8 cellular contexts compared by ENCODE assay signal in genomic region chr2:45778720-45779171, GRCh38.
DNase-seq lines count a peak whose midpoint lies in the region; ATAC-seq, FAIRE-seq and TF ChIP-seq lines count a peak whose summit lies in the region.

No MANE protein-coding gene starts in this region.

- no peak overlapping the region for H3K27ac Mint-ChIP-seq in endothelial cell (ENCODE audit: unreplicated experiment)
- no peak overlapping the region for H3K27ac Mint-ChIP-seq in naive thymus-derived CD8-positive, alpha-beta T cell
- H3K27ac Mint-ChIP-seq in stimulated activated naive CD8-positive, alpha-beta T cell treated with anti-CD3 and anti-CD28 coated beads, Interleukin-15, amount 100 ng/mL, for 72 hours = no peak overlapping the region

- peaks cover 20% of the 10 kb centered on the region for H3K4me1 Mint-ChIP-seq in endothelial cell (ENCODE audit: unreplicated experiment)
- H3K4me1 Mint-ChIP-seq in naive thymus-derived CD8-positive, alpha-beta T cell = peaks cover 0 to 55% (median 5%) of the 10 kb centered on the region in 4 donors
- H3K4me1 Mint-ChIP-seq in stimulated activated naive CD8-positive, alpha-beta T cell treated with anti-CD3 and anti-CD28 coated beads, Interleukin-15, amount 100 ng/mL, for 72 hours = peaks cover 5% of the 10 kb centered on the region

- POLR2A ChIA-PET in naive thymus-derived CD8-positive, alpha-beta T cell (lab: Charles Lee) = interaction anchor here (1.0 to 1.7 kb wide), 4 partner anchors 127 to 137 kb away, joined by 3 to 6 read pairs (median 4); partner anchors contain the start of gene PRKCE

- H3K4me3 Mint-ChIP-seq in endothelial cell (ENCODE audit: unreplicated experiment) = no peak overlapping the region
- peak overlapping the region; percentile 37 to 72 (median 59) for H3K4me3 Mint-ChIP-seq in naive thymus-derived CD8-positive, alpha-beta T cell
- H3K4me3 Mint-ChIP-seq in stimulated activated naive CD8-positive, alpha-beta T cell treated with anti-CD3 and anti-CD28 coated beads, Interleukin-15, amount 100 ng/mL, for 72 hours = no peak overlapping the region

- no peaks in the 10 kb centered on the region for H3K36me3 Mint-ChIP-seq in endothelial cell (ENCODE audit: low read depth, unreplicated experiment)
- no peaks in the 10 kb centered on the region for H3K36me3 Mint-ChIP-seq in naive thymus-derived CD8-positive, alpha-beta T cell

- ATAC-seq in naive thymus-derived CD8-positive, alpha-beta T cell = peak; percentile 79 to 95
- ATAC-seq in stimulated activated naive CD8-positive, alpha-beta T cell treated with anti-CD3 and anti-CD28 coated beads, Interleukin-15, amount 100 ng/mL, for 72 hours = peak; percentile 76
- no peak for ATAC-seq in GM18861 (IDR thresholded peaks at IDR 0.05; ENCODE audit: unreplicated experiment)

- H3K9me3 Mint-ChIP-seq in endothelial cell (ENCODE audit: unreplicated experiment) = no peaks in the 10 kb centered on the region
- H3K9me3 Mint-ChIP-seq in naive thymus-derived CD8-positive, alpha-beta T cell = no peaks in the 10 kb centered on the region
- H3K9me3 Mint-ChIP-seq in stimulated activated naive CD8-positive, alpha-beta T cell treated with anti-CD3 and anti-CD28 coated beads, Interleukin-15, amount 100 ng/mL, for 72 hours = no peaks in the 10 kb centered on the region

- TF ChIP-seq CTCF in AG09319 (IDR thresholded peaks at IDR 0.05; ENCODE audit: low read depth, low read length) (peak; percentile 67), endothelial cell (IDR thresholded peaks at IDR 0.05; ENCODE audit: unreplicated experiment) (peak; percentile 67)

- FAIRE-seq in GM19239 (lab: Jason Lieb, UNC) = peak; percentile 67

- H3K27me3 Mint-ChIP-seq in endothelial cell (ENCODE audit: unreplicated experiment) = no peaks in the 10 kb centered on the region
- no peaks in the 10 kb centered on the region for H3K27me3 Mint-ChIP-seq in naive thymus-derived CD8-positive, alpha-beta T cell
- H3K27me3 Mint-ChIP-seq in stimulated activated naive CD8-positive, alpha-beta T cell treated with anti-CD3 and anti-CD28 coated beads, Interleukin-15, amount 100 ng/mL, for 72 hours = no peaks in the 10 kb centered on the region

- no peak for DNase-seq in AG09319 (ENCODE audit: extremely low read depth, low read depth)
- DNase-seq in GM19239 (ENCODE audit: insufficient read length, low spot score) = peak; percentile 40
- peak; percentile 71 for DNase-seq in NCI-H460 (ENCODE audit: extremely low read depth, low read depth)
- peak; percentile 40 to 46 for DNase-seq in activated CD8-positive, alpha-beta memory T cell treated with anti-CD3 and anti-CD28 coated beads for 1 hour (ENCODE audit: extremely low read depth in 1 of 2, low read depth in 1 of 2)
- DNase-seq in endothelial cell (ENCODE audit: low spot score) = peak; percentile 63
- DNase-seq in naive thymus-derived CD8-positive, alpha-beta T cell = peak; percentile 46 to 85 (median 68)
- peak; percentile 54 for DNase-seq in stimulated activated naive CD8-positive, alpha-beta T cell treated with anti-CD3 and anti-CD28 coated beads, Interleukin-15, amount 100 ng/mL, for 72 hours

Comparison
In these comparisons a context has a peak if more than half of its experiments do, and no peak if none do; other contexts are left out.
1. H3K4me3 Mint-ChIP-seq: peak in naive thymus-derived CD8-positive, alpha-beta T cell (10 of 10); none in endothelial cell (single experiment) and stimulated activated naive CD8-positive, alpha-beta T cell treated with anti-CD3 and anti-CD28 coated beads, Interleukin-15, amount 100 ng/mL, for 72 hours (0 of 2).